ENCODE assay signal across 16 cellular contexts in the genomic region with DNA sequence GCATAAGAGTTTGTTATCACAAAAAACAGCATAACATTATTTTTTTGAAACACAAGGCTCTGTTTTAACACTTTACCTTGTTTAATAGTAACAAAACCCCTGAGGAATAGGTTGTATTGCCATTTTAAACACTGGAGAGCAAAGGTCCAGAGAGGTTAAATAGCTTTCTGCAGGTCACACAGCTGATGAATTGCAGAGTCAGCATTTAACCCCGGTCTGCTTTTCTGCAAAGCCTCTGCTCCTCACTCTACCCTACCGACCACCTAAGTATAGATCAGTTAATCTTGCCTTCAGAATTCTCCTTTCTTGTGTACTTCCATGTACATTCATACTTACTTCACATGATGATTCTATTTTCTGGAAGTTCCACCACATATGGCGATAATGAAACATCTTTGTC. TPM values are rescaled to one million over a fixed set of nuclear protein-coding genes. Genes with fewer than 3 reads are reported as not detected.
DNase-seq lines count a peak whose midpoint lies in the region; ATAC-seq and TF ChIP-seq lines count a peak whose summit lies in the region.
"Had no signal": no experiment of that assay in that cellular context is flagged by ENCODE, and none has a peak within 500 bp of the region (broad histone marks: within the 10 kb centered on the region; RNA-seq: fewer than 3 reads in every experiment).

No MANE protein-coding gene starts in this region.

- no peak overlapping the region for H2BK5ac ChIP-seq in mesenchymal stem cell (ENCODE audit: low read depth, low read length, poor library complexity, severe bottlenecking)

- H2AK5ac ChIP-seq in mesenchymal stem cell (ENCODE audit: low read length, severe bottlenecking) = peak overlapping the region; percentile 78

- H3K27ac ChIP-seq in CD4-positive, alpha-beta T cell (ENCODE audit: low read depth, low read length) = no peak overlapping the region
- H3K27ac ChIP-seq in mesenchymal stem cell (ENCODE audit: low read length, poor library complexity, severe bottlenecking) (no peak overlapping the region), thyroid gland (peak overlapping the region in 2 of 3 donors; percentile 72 to 93)
- H3K27ac ChIP-seq: C4-2B had no signal

- H3K4ac ChIP-seq in mesenchymal stem cell (ENCODE audit: low read depth in 1 of 2, low read length in 2 of 2) = no peak overlapping the region

- no peaks in the 10 kb centered on the region for H3K9me3 Mint-ChIP-seq in CD4-positive, alpha-beta T cell
- H3K9me3 Mint-ChIP-seq: CD8-positive, alpha-beta T cell had no signal

- H3K79me1 ChIP-seq in mesenchymal stem cell (replicated peaks; ENCODE audit: low read length, poor library complexity, severe bottlenecking) = peaks cover 5% of the 10 kb centered on the region

- 78% methylated on average over 3 of the region's 3 CpGs for WGBS in mesenchymal stem cell
- WGBS in thyroid gland, 2 donors = 90% methylated on average over 3 of the region's 3 CpGs

- H3K27me3 Mint-ChIP-seq in CD4-positive, alpha-beta T cell = no peaks in the 10 kb centered on the region
- H3K27me3 Mint-ChIP-seq in T-helper 17 cell = peaks cover 28% of the 10 kb centered on the region

- CTCF ChIA-PET in CD4-positive, alpha-beta T cell (lab: Charles Lee) = no interaction called here

- no peak for TF ChIP-seq CTCF in CD4-positive, alpha-beta T cell (IDR thresholded peaks at IDR 0.05)
- TF ChIP-seq CTCF in thyroid gland (IDR thresholded peaks at IDR 0.05) = no peak

- H3K4me3 ChIP-seq in mesenchymal stem cell (ENCODE audit: insufficient read depth in 1 of 2, low read depth in 1 of 2, low read length in 2 of 2) (peak overlapping the region in 1 of 2 experiments; percentile 43), thyroid gland (replicated peaks in 1 of 3) (no peak overlapping the region)
- H3K4me3 ChIP-seq: HAP-1 had no signal

- H3K23ac ChIP-seq in mesenchymal stem cell (ENCODE audit: low read length in 2 of 2) = no peak overlapping the region

- H3K27me3 ChIP-seq in CD4-positive, alpha-beta T cell (ENCODE audit: control insufficient read depth, insufficient read depth, low read length) = no peaks in the 10 kb centered on the region
- H3K27me3 ChIP-seq in mesenchymal stem cell (ENCODE audit: control insufficient read depth in 1 of 2, insufficient read depth in 1 of 2, low read length in 2 of 2) = no peaks in the 10 kb centered on the region
- H3K27me3 ChIP-seq in thyroid gland = no peaks in the 10 kb centered on the region
- H3K27me3 ChIP-seq: BE2C had no signal

- POLR2A ChIA-PET in CD4-positive, alpha-beta T cell (lab: Charles Lee) = no interaction called here

- H2AFZ ChIP-seq in mesenchymal stem cell (ENCODE audit: low read depth, low read length) = no peak overlapping the region

- H3K27ac Mint-ChIP-seq in CD4-positive, alpha-beta T cell = peak overlapping the region; percentile 41
- peak overlapping the region; percentile 62 for H3K27ac Mint-ChIP-seq in T-helper 17 cell

- no peak overlapping the region for H3K14ac ChIP-seq in mesenchymal stem cell (ENCODE audit: low read length in 2 of 2)

- H3K18ac ChIP-seq in mesenchymal stem cell (ENCODE audit: low read depth in 1 of 2, low read length in 2 of 2) = no peak overlapping the region

- H3K4me1 ChIP-seq in mesenchymal stem cell (ENCODE audit: control insufficient read depth, insufficient read depth, low read depth, low read length) (peaks cover 10% of the 10 kb centered on the region), thyroid gland (peaks cover 53 to 88% of the 10 kb centered on the region in 2 donors)
- H3K4me1 ChIP-seq: BE2C, HAP-1 had no signal

- no peak overlapping the region for H3K4me3 Mint-ChIP-seq in CD4-positive, alpha-beta T cell
- H3K4me3 Mint-ChIP-seq in T-helper 17 cell = no peak overlapping the region
- H3K4me3 Mint-ChIP-seq: CD8-positive, alpha-beta T cell had no signal

- peaks cover 75% of the 10 kb centered on the region for H3K4me1 Mint-ChIP-seq in CD4-positive, alpha-beta T cell (ENCODE audit: low read depth)
- H3K4me1 Mint-ChIP-seq in T-helper 17 cell = peaks cover 11% of the 10 kb centered on the region

- no peaks in the 10 kb centered on the region for H3K36me3 Mint-ChIP-seq in CD4-positive, alpha-beta T cell (ENCODE audit: low read depth)
- no peaks in the 10 kb centered on the region for H3K36me3 Mint-ChIP-seq in T-helper 17 cell (ENCODE audit: low read depth)
- H3K36me3 Mint-ChIP-seq: CD8-positive, alpha-beta T cell had no signal

- no peak for TF ChIP-seq POLR2A in thyroid gland (IDR thresholded peaks at IDR 0.05)

- no peak overlapping the region for H2BK15ac ChIP-seq in mesenchymal stem cell (ENCODE audit: low read depth, poor library complexity, severe bottlenecking)

- intact Hi-C loops in CD4-positive, alpha-beta T cell (cut with DNase I, micrococcal nuclease) = no loop called here
- intact Hi-C loops in thyroid gland (cut with DNase I) = loop anchor here (10.0 kb wide), 1 partner anchor 46 kb away; no protein-coding TSS in a partner anchor

- H4K8ac ChIP-seq in mesenchymal stem cell (ENCODE audit: low read length) = no peak overlapping the region

- peak overlapping the region; percentile 83 for H3K9ac ChIP-seq in mesenchymal stem cell (ENCODE audit: low read length)

- no peak overlapping the region for H4K91ac ChIP-seq in mesenchymal stem cell (ENCODE audit: low read length)

- no peak overlapping the region for H3K4me2 ChIP-seq in mesenchymal stem cell (ENCODE audit: low read length, poor library complexity, severe bottlenecking)

- ATAC-seq in CD4-positive, alpha-beta T cell (ENCODE audit: poor library complexity) = no peak
- ATAC-seq in T-helper 17 cell = no peak
- ATAC-seq: CD8-positive, alpha-beta T cell had no signal

- H2BK120ac ChIP-seq in mesenchymal stem cell (ENCODE audit: low read depth, low read length) = no peak overlapping the region

- no peaks in the 10 kb centered on the region for H3K9me3 ChIP-seq in CD4-positive, alpha-beta T cell (ENCODE audit: control insufficient read depth, low read length)
- H3K9me3 ChIP-seq in T-helper 17 cell (ENCODE audit: control insufficient read depth, low read length, poor library complexity, severe bottlenecking) (no peaks in the 10 kb centered on the region), mesenchymal stem cell (ENCODE audit: control insufficient read depth, low read length) (no peaks in the 10 kb centered on the region), thyroid gland (no peaks in the 10 kb centered on the region)
- H3K9me3 ChIP-seq: BE2C had no signal

- no peak for DNase-seq in CD4-positive, alpha-beta T cell
- DNase-seq in T-helper 17 cell (no peak), mesenchymal stem cell (no peak), thyroid gland (no peak), NCI-H82 (lab: John Stamatoyannopoulos, UW) (no peak), NCI-H2196 treated with DMSO at 0.1 percent for 48 hours (lab: John Stamatoyannopoulos, UW; ENCODE audit: unreplicated experiment) (no peak), DMS53 (lab: John Stamatoyannopoulos, UW) (no peak)
- DNase-seq: BE2C; CD8-positive, alpha-beta T cell; COR-L47; DMS153; DND-41; GDM1; GOT3 had no signal

- H3K36me3 ChIP-seq in mesenchymal stem cell (ENCODE audit: control insufficient read depth in 1 of 2, insufficient read depth in 2 of 2, low read depth in 1 of 2, low read length in 2 of 2) = peaks cover 6 to 33% of the 10 kb centered on the region in 2 experiments
- H3K36me3 ChIP-seq in thyroid gland = no peaks in the 10 kb centered on the region
- H3K36me3 ChIP-seq: BE2C, HAP-1 had no signal

- H2BK12ac ChIP-seq in mesenchymal stem cell (ENCODE audit: low read length in 2 of 2) = no peak overlapping the region

RNA-seq across cellular contexts. Expression of a gene that starts 42.0 kb away (rescaled TPM):
- total RNA-seq in CD4-positive, alpha-beta T cell = under 1 TPM in 1 of 2 experiments, not detected in 1; 0.19 TPM
- total RNA-seq in T-helper 17 cell (under 1 TPM in 1 of 2 donors, not detected in 1; 0.12 TPM), thyroid gland (10 to 100 TPM; 29.2 to 71.2 (median 59.5) TPM)
- polyA plus RNA-seq in mesenchymal stem cell (2013, experiment 1 of 2) = 0.99 TPM
- polyA plus RNA-seq in mesenchymal stem cell (2013, experiment 2 of 2) = 1.00 TPM
- total RNA-seq: CD8-positive, alpha-beta T cell had no signal

Comparison
In these comparisons a context has a peak if more than half of its experiments do, and no peak if none do; other contexts are left out.
1. H3K27ac ChIP-seq: peak in thyroid gland (2 of 3); none in CD4-positive, alpha-beta T cell (single experiment) and mesenchymal stem cell (single experiment).
2. RNA of a gene that starts 42.0 kb away (total RNA-seq): 29.2 to 71.2 TPM in thyroid gland; 0.19 TPM in CD4-positive, alpha-beta T cell and 0.12 TPM in T-helper 17 cell; every median in the first group is over 10 times any median in the second.